ENCODE assay signal across 8 cellular contexts in the genomic region with DNA sequence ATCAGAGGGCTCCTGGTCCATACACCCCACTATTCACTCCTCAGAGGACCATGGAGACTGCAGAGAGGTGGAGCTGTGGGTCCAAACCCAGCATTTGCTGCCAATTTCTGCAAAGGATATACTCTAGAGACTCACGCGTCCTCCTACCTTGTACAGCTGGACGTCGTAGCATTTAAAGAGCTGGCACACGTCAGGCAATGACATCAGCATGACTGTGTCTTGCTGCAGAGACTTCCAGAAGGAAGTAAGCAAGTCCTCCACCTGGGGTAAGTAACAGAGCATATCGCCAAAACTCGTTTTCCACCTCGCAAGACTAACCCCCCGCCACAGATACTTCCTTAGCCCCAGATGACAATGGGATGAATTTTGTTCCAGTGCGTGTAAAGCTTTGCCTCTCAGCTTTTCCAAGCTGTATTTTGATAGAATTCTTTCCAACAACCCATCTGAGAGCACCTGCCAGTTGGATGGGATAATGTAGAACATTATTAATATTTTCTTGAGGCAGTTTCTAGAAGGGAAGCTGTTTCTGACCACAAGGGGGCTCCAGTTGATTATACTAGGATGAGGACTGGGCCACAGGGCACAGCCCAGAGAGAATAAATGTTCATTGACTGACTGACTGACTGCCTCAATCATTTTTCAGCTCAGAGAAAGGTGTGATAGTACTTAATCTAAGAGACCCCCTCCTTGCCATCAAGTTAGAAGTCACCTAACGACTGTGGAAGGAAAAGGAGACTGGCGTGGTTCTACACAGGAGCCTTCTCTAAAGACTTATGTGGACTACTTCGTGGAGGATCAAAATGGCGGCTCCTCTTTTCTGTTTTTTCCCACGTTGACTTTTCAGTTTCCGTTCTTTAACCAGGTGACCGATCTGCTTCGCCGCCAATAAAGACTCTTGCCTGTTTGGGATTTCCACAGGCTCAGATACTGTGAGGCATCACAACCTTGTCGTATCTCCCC. TPM values are rescaled to one million over a fixed set of nuclear protein-coding genes. Genes with fewer than 3 reads are reported as not detected.
DNase-seq lines count a peak whose midpoint lies in the region; ATAC-seq and TF ChIP-seq lines count a peak whose summit lies in the region.

No MANE protein-coding gene starts in this region.

- H3K9me3 ChIP-seq in Caco-2 (no peaks in the 10 kb centered on the region), SJSA1 (replicated peaks) (no peaks in the 10 kb centered on the region)

- H3K27me3 Mint-ChIP-seq in Caco-2 (ENCODE audit: insufficient read depth, unreplicated experiment): no peaks in the 10 kb centered on the region
- H3K27me3 Mint-ChIP-seq in activated naive CD4-positive, alpha-beta T cell treated with anti-CD3 and anti-CD28 coated beads for 36 hours (ENCODE audit: low read depth): no peaks in the 10 kb centered on the region

- H3K4me3 ChIP-seq in Caco-2 (ENCODE audit: low read depth, low read length) (no peak overlapping the region), SJSA1 (no peak overlapping the region), retinal pigment epithelial cell (ENCODE audit: low read length) (no peak overlapping the region)

- H3K9me3 Mint-ChIP-seq in Caco-2 (ENCODE audit: unreplicated experiment): peaks cover 11% of the 10 kb centered on the region
- peaks cover 2% of the 10 kb centered on the region for H3K9me3 Mint-ChIP-seq in activated naive CD4-positive, alpha-beta T cell treated with anti-CD3 and anti-CD28 coated beads for 36 hours

- H3K27ac ChIP-seq in SJSA1: no peak overlapping the region

- intact Hi-C loops in Caco-2 (cut with micrococcal nuclease; ENCODE audit: unreplicated experiment): loop anchor here (1.0 kb wide), 2 partner anchors 100 to 412 kb away; no protein-coding TSS in a partner anchor
- intact Hi-C loops in activated naive CD4-positive, alpha-beta T cell treated with anti-CD3 and anti-CD28 coated beads for 36 hours (cut with micrococcal nuclease): loop anchor here (1.0 to 10.0 kb wide), 6 partner anchors 278 to 1026 kb away; partner anchors contain the start of gene MAP4K4
- intact Hi-C loops in Right ventricle myocardium superior (cut with DNase I): loop anchor here (5.0 to 10.0 kb wide), 2 partner anchors 276 to 413 kb away; partner anchors contain the start of gene MAP4K4

- H3K36me3 Mint-ChIP-seq in Caco-2 (ENCODE audit: insufficient read depth, unreplicated experiment): no peaks in the 10 kb centered on the region
- H3K36me3 Mint-ChIP-seq in activated naive CD4-positive, alpha-beta T cell treated with anti-CD3 and anti-CD28 coated beads for 36 hours (ENCODE audit: low read depth): no peaks in the 10 kb centered on the region

- H3K27me3 ChIP-seq in Caco-2 (replicated peaks; ENCODE audit: control insufficient read depth, insufficient read depth, low read length): no peaks in the 10 kb centered on the region
- no peaks in the 10 kb centered on the region for H3K27me3 ChIP-seq in SJSA1 (replicated peaks)

- BruUV-seq in Caco-2 (replicated peaks; lab: Mats Ljungman, UMichigan): no TSS peak

- DNase-seq in Caco-2 (peak in 1 of 2 experiments; percentile 69), HUDEP-2 (lab: John Stamatoyannopoulos, UW; ENCODE audit: unreplicated experiment in 76 of 76) (peak in 43 of 76 experiments; percentile 3 to 65 (median 25)), SJSA1 (ENCODE audit: low read depth in 1 of 2, low spot score in 2 of 2) (peak; percentile 44 to 58), Right ventricle myocardium superior (no peak), retinal pigment epithelial cell (ENCODE audit: low read depth) (peak; percentile 21)
- peak; percentile 82 for DNase-seq in activated naive CD4-positive, alpha-beta T cell treated with anti-CD3 and anti-CD28 coated beads for 36 hours

- H3K4me3 Mint-ChIP-seq in Caco-2 (ENCODE audit: unreplicated experiment): no peak overlapping the region
- H3K4me3 Mint-ChIP-seq in activated naive CD4-positive, alpha-beta T cell treated with anti-CD3 and anti-CD28 coated beads for 36 hours: no peak overlapping the region

- CTCF ChIA-PET in Caco-2 (lab: Charles Lee): interaction anchor here (0.6 to 1.0 kb wide), 3 partner anchors 8 to 83 kb away, joined by 3 to 10 read pairs (median 4); no protein-coding TSS in a partner anchor
- CTCF ChIA-PET in activated naive CD4-positive, alpha-beta T cell treated with anti-CD3 and anti-CD28 coated beads for 36 hours (lab: Charles Lee): interaction anchor here (0.6 to 3.8 kb wide), 38 partner anchors 9 to 594 kb away, joined by 3 to 38 read pairs (median 4); partner anchors contain the start of gene MAP4K4

- POLR2A ChIA-PET in Caco-2 (lab: Charles Lee): no interaction called here

- TF ChIP-seq CTCF in Caco-2 (IDR thresholded peaks at IDR 0.05; ENCODE audit: insufficient read depth in 1 of 2, low read depth in 1 of 2, low read length in 1 of 2, severe bottlenecking in 1 of 2, unreplicated experiment in 1 of 2) (peak; percentile 61), retinal pigment epithelial cell (conservative IDR thresholded peaks at IDR 0.05; ENCODE audit: low read depth, low read length) (peak; percentile 82)

- H3K36me3 ChIP-seq in Caco-2 (ENCODE audit: control insufficient read depth, insufficient read depth, low read length) (no peaks in the 10 kb centered on the region), SJSA1 (no peaks in the 10 kb centered on the region)

- H3K4me1 ChIP-seq in Caco-2 (no peaks in the 10 kb centered on the region), SJSA1 (replicated peaks) (no peaks in the 10 kb centered on the region)

- peak; percentile 83 for ATAC-seq in Right ventricle myocardium superior (ENCODE audit: poor library complexity)
- ATAC-seq in HG02759 (IDR thresholded peaks at IDR 0.05; ENCODE audit: unreplicated experiment): no peak
- no peak for ATAC-seq in HG03196 (IDR thresholded peaks at IDR 0.05; ENCODE audit: unreplicated experiment)

- H3K27ac Mint-ChIP-seq in Caco-2 (ENCODE audit: unreplicated experiment): no peak overlapping the region
- no peak overlapping the region for H3K27ac Mint-ChIP-seq in activated naive CD4-positive, alpha-beta T cell treated with anti-CD3 and anti-CD28 coated beads for 36 hours

- H3K4me1 Mint-ChIP-seq in Caco-2 (ENCODE audit: low read depth, unreplicated experiment): no peaks in the 10 kb centered on the region
- no peaks in the 10 kb centered on the region for H3K4me1 Mint-ChIP-seq in activated naive CD4-positive, alpha-beta T cell treated with anti-CD3 and anti-CD28 coated beads for 36 hours (ENCODE audit: low read depth)

RNA-seq across cellular contexts. Expression of gene CREG2, which starts 31.7 kb away (rescaled TPM):
- total RNA-seq in Caco-2 (2022): 119 and 120 TPM in 2 replicates
- not detected in 2 replicates for total RNA-seq in SJSA1 (2014; rRNA removed; shearing (Covaris generic))
- total RNA-seq in activated naive CD4-positive, alpha-beta T cell treated with anti-CD3 and anti-CD28 coated beads for 36 hours: not detected
- total RNA-seq in Right ventricle myocardium superior: not detected

RNA-seq across cellular contexts. Expression of gene RFX8, which starts 55.9 kb away (rescaled TPM):
- total RNA-seq in Caco-2 (2022) (not detected in 2 replicates), Right ventricle myocardium superior (not detected)
- 0.68 TPM in 1 of 2 replicates, not detected in the other for total RNA-seq in SJSA1 (2014; rRNA removed; shearing (Covaris generic))
- under 1 TPM; 0.60 to 0.64 TPM for total RNA-seq in activated naive CD4-positive, alpha-beta T cell treated with anti-CD3 and anti-CD28 coated beads for 36 hours

Comparison
In these comparisons a context has a peak if more than half of its experiments do, and no peak if none do; other contexts are left out.
1. RNA of gene CREG2, which starts 31.7 kb away (total RNA-seq): 119 to 120 TPM in Caco-2; not detected in SJSA1, not detected in activated naive CD4-positive, alpha-beta T cell treated with anti-CD3 and anti-CD28 coated beads for 36 hours and not detected in Right ventricle myocardium superior (single experiment); every median in the first group is over 100 times any median in the second.